In genomic region chr22:35480627-35481565, GRCh38 we compare ENCODE assay signal across 12 cellular contexts. TPM values are rescaled to one million over a fixed set of nuclear protein-coding genes. Genes with fewer than 3 reads are reported as not detected.
DNase-seq lines count a peak whose midpoint lies in the region; ATAC-seq and TF ChIP-seq lines count a peak whose summit lies in the region.
"Had no signal": no experiment of that assay in that cellular context is flagged by ENCODE, and none has a peak within 500 bp of the region (broad histone marks: within the 10 kb centered on the region; RNA-seq: fewer than 3 reads in every experiment).

No MANE protein-coding gene starts in this region.

- H3K27ac ChIP-seq in SK-N-MC (peak overlapping the region; percentile 76), left ventricle myocardium inferior (replicated peaks) (peak overlapping the region; percentile 80), smooth muscle cell (ENCODE audit: low read depth) (no peak overlapping the region)

- no peak overlapping the region for H3K27ac Mint-ChIP-seq in progenitor cell of endocrine pancreas

- intact Hi-C loops in left ventricle myocardium inferior (cut with micrococcal nuclease) = no loop called here

- H3K4me2 ChIP-seq in smooth muscle cell = peak overlapping the region; percentile 48

- WGBS in smooth muscle cell (ENCODE audit: low lambda C conversion rate) = 59% methylated on average over 22 of the region's 22 CpGs

- H3K36me3 ChIP-seq in SK-N-MC (ENCODE audit: insufficient read depth, low read length) (no peaks in the 10 kb centered on the region), left ventricle myocardium inferior (no peaks in the 10 kb centered on the region), smooth muscle cell (ENCODE audit: low read depth) (no peaks in the 10 kb centered on the region)
- H3K36me3 ChIP-seq: HAP-1 had no signal

- peaks cover 18% of the 10 kb centered on the region for H3K27me3 ChIP-seq in left ventricle myocardium inferior (ENCODE audit: low read depth)
- H3K27me3 ChIP-seq in smooth muscle cell (ENCODE audit: low read depth) = no peaks in the 10 kb centered on the region

- TF ChIP-seq CTCF in left ventricle myocardium inferior (IDR thresholded peaks at IDR 0.05; ENCODE audit: borderline replicate concordance) (no peak), smooth muscle cell (IDR thresholded peaks at IDR 0.05; ENCODE audit: borderline replicate concordance, insufficient read depth, poor library complexity, severe bottlenecking) (no peak), progenitor cell of endocrine pancreas (IDR thresholded peaks at IDR 0.05; ENCODE audit: unreplicated experiment) (no peak)

- no peak overlapping the region for H3K4me3 Mint-ChIP-seq in progenitor cell of endocrine pancreas (ENCODE audit: low read depth)

- no peaks in the 10 kb centered on the region for H3K36me3 Mint-ChIP-seq in progenitor cell of endocrine pancreas (ENCODE audit: insufficient read depth)

- H3K4me1 ChIP-seq in left ventricle myocardium inferior (peaks cover 22% of the 10 kb centered on the region), smooth muscle cell (ENCODE audit: low read depth) (no peaks in the 10 kb centered on the region)
- H3K4me1 ChIP-seq: HAP-1 had no signal

- no peaks in the 10 kb centered on the region for H3K9me3 Mint-ChIP-seq in progenitor cell of endocrine pancreas (ENCODE audit: low read depth)

- ATAC-seq in HG03469 (IDR thresholded peaks at IDR 0.05; ENCODE audit: unreplicated experiment) = no peak
- no peak for ATAC-seq in HG02884 (IDR thresholded peaks at IDR 0.05; ENCODE audit: unreplicated experiment)

- H3K27me3 Mint-ChIP-seq in progenitor cell of endocrine pancreas = peaks cover 35% of the 10 kb centered on the region

- H3K4me1 Mint-ChIP-seq in progenitor cell of endocrine pancreas (ENCODE audit: low read depth) = no peaks in the 10 kb centered on the region

- no peaks in the 10 kb centered on the region for H4K20me1 ChIP-seq in smooth muscle cell (ENCODE audit: low read depth)

- peak; percentile 35 for DNase-seq in EH (ENCODE audit: low read depth)
- DNase-seq in SK-N-MC (ENCODE audit: low read depth, low spot score) = no peak
- no peak for DNase-seq in left ventricle myocardium inferior
- DNase-seq in smooth muscle cell (lab: John Stamatoyannopoulos, UW; ENCODE audit: unreplicated experiment) = no peak
- no peak for DNase-seq in NCI-H1105 treated with DMSO at 0.1 percent for 48 hours (lab: John Stamatoyannopoulos, UW)
- no peak for DNase-seq in progenitor cell of endocrine pancreas (ENCODE audit: low spot score, unreplicated experiment)
- DNase-seq: activated CD4-positive, CD25-positive, alpha-beta regulatory T cell; activated naive CD4-positive, alpha-beta T cell; NCI-H1105 had no signal

- H2AFZ ChIP-seq in smooth muscle cell (ENCODE audit: low read depth) = peak overlapping the region; percentile 49

- H3K9me3 ChIP-seq in SK-N-MC (ENCODE audit: low read depth, low read length) = no peaks in the 10 kb centered on the region
- no peaks in the 10 kb centered on the region for H3K9me3 ChIP-seq in left ventricle myocardium inferior (replicated peaks)
- no peaks in the 10 kb centered on the region for H3K9me3 ChIP-seq in smooth muscle cell (replicated peaks; ENCODE audit: low read depth)
- H3K9me3 ChIP-seq: HAP-1 had no signal

- peak overlapping the region; percentile 39 for H3K9ac ChIP-seq in SK-N-MC (ENCODE audit: insufficient read length)
- no peak overlapping the region for H3K9ac ChIP-seq in smooth muscle cell (ENCODE audit: low read depth)

- H3F3A ChIP-seq in smooth muscle cell (ENCODE audit: low read depth) = no peaks in the 10 kb centered on the region

- H3K79me2 ChIP-seq in smooth muscle cell (ENCODE audit: low read depth) = no peaks in the 10 kb centered on the region

- H3K4me3 ChIP-seq in SK-N-MC (no peak overlapping the region), left ventricle myocardium inferior (no peak overlapping the region), smooth muscle cell (no peak overlapping the region)
- H3K4me3 ChIP-seq: HAP-1 had no signal

RNA-seq across cellular contexts. Expression of gene RASD2, which starts 59.7 kb away (rescaled TPM):
- total RNA-seq in left ventricle myocardium inferior (5.0 TPM), smooth muscle cell (0.27 TPM in 1 of 2 replicates, not detected in the other), progenitor cell of endocrine pancreas (0.07 TPM in 1 of 2 replicates, not detected in the other)
- polyA plus RNA-seq in smooth muscle cell = 0.86 TPM in 1 of 2 replicates, not detected in the other
